ENCODE assay signal across 25 cellular contexts in genomic region chr15:34456658-34457057, GRCh38.
"Had no signal": no experiment of that assay in that cellular context is flagged by ENCODE, and none has a peak within 500 bp of the region (broad histone marks: within the 10 kb centered on the region; RNA-seq: fewer than 3 reads in every experiment).

No MANE protein-coding gene starts in this region.

- H3K36me3 ChIP-seq: breast epithelium, colonic mucosa had no signal

- H3K27me3 ChIP-seq: breast epithelium, colonic mucosa had no signal

- DNase-seq: activated B cell treated with CpG ODN at 0.5 μM for 24 hours; activated CD4-positive, alpha-beta T cell treated with anti-CD3 and anti-CD28 coated beads for 1 hour; activated CD4-positive, alpha-beta T cell treated with anti-CD3 and anti-CD28 coated beads, Interleukin-2, amount 10 ng/mL, durations not matched to agents 24 days and 14 days; activated CD4-positive, alpha-beta T cell treated with anti-CD3 and anti-CD28 coated beads, Interleukin-2, amount 50 U/mL, for 48 hours; activated CD8-positive, alpha-beta memory T cell treated with anti-CD3 and anti-CD28 coated beads, Interleukin-2, amount 10 ng/mL, durations not matched to agents 7 days and 5 days; activated effector memory CD4-positive, alpha-beta T cell treated with Interleukin-2 at 50 U/mL for 16 hours; activated naive CD4-positive, alpha-beta T cell; activated T-cell treated with anti-CD3 and anti-CD28 coated beads, Interleukin-2, amount 50 U/mL, for 24 hours; aorta; caudate nucleus; colonic mucosa; KG1; NCI-H1092; NCI-H1694 treated with DMSO at 0.1 percent for 48 hours; NCI-H2029 treated with DMSO at 0.1 percent for 48 hours; NCI-H2171; NCI-H2227 treated with DMSO at 0.1 percent for 48 hours; NCI-H446 treated with DMSO at 0.1 percent for 48 hours; NCI-H526 treated with DMSO at 0.1 percent for 48 hours; RPMI8226; T-cell had no signal

- H3K9me3 ChIP-seq: breast epithelium, colonic mucosa had no signal

- H3K4me3 ChIP-seq: breast epithelium, colonic mucosa, SK-N-MC had no signal

- H3K4me1 ChIP-seq: breast epithelium, colonic mucosa had no signal

- ATAC-seq: activated CD8-positive, alpha-beta memory T cell treated with anti-CD3 and anti-CD28 coated beads, Interleukin-2, amount 10 ng/mL, durations not matched to agents 7 days and 5 days; Panc1; Right ventricle myocardium inferior; T-cell had no signal

- H3K27ac ChIP-seq: breast epithelium, colonic mucosa, SK-N-MC had no signal
